23 cellular contexts compared by ENCODE assay signal in the genomic region with DNA sequence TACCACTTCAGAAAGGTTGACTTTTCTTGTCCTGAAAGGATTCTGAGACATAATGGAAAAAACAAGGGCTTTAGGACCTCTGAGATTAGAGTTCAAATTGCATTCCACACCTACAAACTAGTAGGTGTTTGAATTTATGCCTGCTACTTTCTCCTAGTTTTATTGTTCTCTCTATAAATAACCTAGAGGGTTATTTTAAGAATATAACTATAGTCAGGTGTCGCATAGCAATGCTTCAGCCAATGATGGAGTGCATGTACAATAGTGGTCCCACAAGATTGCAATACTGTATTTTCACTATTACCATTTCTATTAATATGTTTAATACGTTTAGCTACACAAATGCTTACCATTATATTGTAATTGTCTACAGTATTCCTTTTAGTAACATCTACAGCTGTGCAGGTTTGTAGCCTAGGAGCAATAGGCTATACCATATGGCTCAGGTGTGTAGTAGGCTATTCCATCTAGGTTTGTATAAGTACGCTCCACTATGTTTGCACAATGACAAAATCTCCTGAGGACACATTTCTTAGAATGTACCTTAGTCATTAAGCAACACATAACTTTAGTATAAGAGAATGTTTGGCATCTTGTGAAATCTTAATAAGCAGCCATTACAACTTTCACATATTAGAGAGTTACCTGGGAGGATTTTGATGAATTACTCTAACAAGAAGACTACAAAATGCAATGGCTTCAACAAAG.
"Had no signal": no experiment of that assay in that cellular context is flagged by ENCODE, and none has a peak within 500 bp of the region (broad histone marks: within the 10 kb centered on the region; RNA-seq: fewer than 3 reads in every experiment).

No MANE protein-coding gene starts in this region.

- DNase-seq: central memory CD4-positive, alpha-beta T cell; effector CD8-positive, alpha-beta T cell; glutamatergic neuron; kidney; mesenchymal stem cell; midbrain; nucleus accumbens; ovary; sigmoid colon; small intestine; stimulated activated CD4-positive, alpha-beta T cell treated with anti-CD3 and anti-CD28 coated beads, Interleukin-12 subunit alpha, Interleukin-12 subunit beta, amount 100 ng/mL, for 4 hours; stimulated activated naive CD4-positive, alpha-beta T cell; stomach; substantia nigra; transverse colon had no signal

- H3K36me3 ChIP-seq: gastroesophageal sphincter, neural progenitor cell, ovary, prostate gland, sigmoid colon, stomach, thoracic aorta, transverse colon had no signal

- H3K27me3 ChIP-seq: gastroesophageal sphincter, neural progenitor cell, ovary, sigmoid colon, stomach, transverse colon had no signal

- H3K4me1 ChIP-seq: gastroesophageal sphincter, neural progenitor cell, prostate gland, stomach, transverse colon had no signal

- ATAC-seq: esophagus mucosa; gastroesophageal sphincter; natural killer cell treated with Interleukin-12 subunit alpha and Interleukin-12 subunit beta and Interleukin-15 and Interleukin-18, amount 100 ng/mL, for 72 hours had no signal

- H3K9me3 ChIP-seq: gastroesophageal sphincter, ovary, prostate gland, sigmoid colon, stomach, thoracic aorta, transverse colon had no signal

- H3K27ac ChIP-seq: coronary artery, gastroesophageal sphincter, neural progenitor cell, ovary, prostate gland, sigmoid colon, stomach, thoracic aorta, transverse colon had no signal

- H3K4me3 ChIP-seq: coronary artery, gastroesophageal sphincter, lung, neural progenitor cell, ovary, prostate gland, sigmoid colon, stomach, thoracic aorta, transverse colon had no signal
